Comparison of ENCODE assay signal across 10 cellular contexts in the genomic region with DNA sequence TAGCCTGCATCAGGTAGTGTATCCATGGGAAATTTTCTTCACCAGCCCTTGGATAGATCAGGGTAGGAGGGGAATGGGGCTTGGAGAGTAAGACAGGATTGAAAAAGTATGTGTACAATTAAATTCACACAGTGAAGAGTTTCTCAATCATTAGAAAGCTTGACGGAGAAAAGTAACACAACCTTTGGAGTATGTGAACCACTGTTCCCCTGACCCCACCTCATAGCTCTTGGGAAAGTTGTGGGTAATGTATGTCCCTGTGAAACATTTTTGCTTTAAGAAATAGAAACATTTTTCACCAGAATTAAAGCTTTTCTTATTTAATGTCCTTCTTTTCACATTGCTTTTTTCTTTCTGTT. TPM values are rescaled to one million over a fixed set of nuclear protein-coding genes. Genes with fewer than 3 reads are reported as not detected.
DNase-seq lines count a peak whose midpoint lies in the region; ATAC-seq and TF ChIP-seq lines count a peak whose summit lies in the region.
"Had no signal": no experiment of that assay in that cellular context is flagged by ENCODE, and none has a peak within 500 bp of the region (broad histone marks: within the 10 kb centered on the region; RNA-seq: fewer than 3 reads in every experiment).

No MANE protein-coding gene starts in this region.

- H3K27me3 ChIP-seq in esophagus squamous epithelium (no peaks in the 10 kb centered on the region), thoracic aorta (replicated peaks; ENCODE audit: insufficient read depth) (no peaks in the 10 kb centered on the region)

- H3K36me3 Mint-ChIP-seq in activated T-cell treated with anti-CD3 and anti-CD28 coated beads, Interleukin-2, amount 50 U/mL, for 24 hours (ENCODE audit: low read depth), result peaks cover 41% of the 10 kb centered on the region

- H3K9me3 ChIP-seq in esophagus squamous epithelium (no peaks in the 10 kb centered on the region), thoracic aorta (no peaks in the 10 kb centered on the region)

- ATAC-seq in HG03439 (IDR thresholded peaks at IDR 0.05; ENCODE audit: unreplicated experiment) (peak; percentile 22), thoracic aorta (ENCODE audit: insufficient number of reproducible peaks, low FRiP score, low read depth) (no peak), GM21786 (IDR thresholded peaks at IDR 0.05; ENCODE audit: unreplicated experiment) (no peak)

- peaks cover 59% of the 10 kb centered on the region for H3K4me1 Mint-ChIP-seq in activated T-cell treated with anti-CD3 and anti-CD28 coated beads, Interleukin-2, amount 50 U/mL, for 24 hours (ENCODE audit: low read depth)

- no peaks in the 10 kb centered on the region for H3K27me3 Mint-ChIP-seq in activated T-cell treated with anti-CD3 and anti-CD28 coated beads, Interleukin-2, amount 50 U/mL, for 24 hours

- H3K4me1 ChIP-seq in esophagus squamous epithelium (peaks cover 0 to 37% (median 13%) of the 10 kb centered on the region in 3 donors), thoracic aorta (ENCODE audit: control insufficient read depth in 1 of 2, low read depth in 2 of 2) (peaks cover 3 to 13% of the 10 kb centered on the region in 2 donors)

- TF ChIP-seq POLR2A in esophagus squamous epithelium (IDR thresholded peaks at IDR 0.05), result no peak

- H3K27ac Mint-ChIP-seq in activated T-cell treated with anti-CD3 and anti-CD28 coated beads, Interleukin-2, amount 50 U/mL, for 24 hours, result peak overlapping the region; percentile 96

- peaks cover 3% of the 10 kb centered on the region for H3K9me3 Mint-ChIP-seq in activated T-cell treated with anti-CD3 and anti-CD28 coated beads, Interleukin-2, amount 50 U/mL, for 24 hours

- 6 to 14% methylated on average over 1 of the region's 1 CpG for WGBS in esophagus squamous epithelium, 2 donors

- intact Hi-C loops in esophagus squamous epithelium (cut with DNase I), result no loop called here

- no peak for DNase-seq in activated T-cell treated with anti-CD3 and anti-CD28 coated beads, Interleukin-2, amount 50 U/mL, for 24 hours
- DNase-seq in activated T-cell treated with anti-CD3 and anti-CD28 coated beads, Interleukin-2, amount 50 U/mL, for 48 hours, result no peak
- DNase-seq in esophagus squamous epithelium (lab: John Stamatoyannopoulos, UW), result no peak
- DNase-seq in thoracic aorta (ENCODE audit: low spot score), result no peak
- DNase-seq in HT-29 (ENCODE audit: low spot score), result no peak
- DNase-seq in occipital lobe (lab: John Stamatoyannopoulos, UW), result no peak

- peaks cover 0 to 10% (median 2%) of the 10 kb centered on the region in 3 donors for H3K36me3 ChIP-seq in esophagus squamous epithelium
- no peaks in the 10 kb centered on the region for H3K36me3 ChIP-seq in thoracic aorta

- TF ChIP-seq CTCF in esophagus squamous epithelium (IDR thresholded peaks at IDR 0.05), result no peak
- TF ChIP-seq CTCF in thoracic aorta (IDR thresholded peaks at IDR 0.05), result no peak

- H3K4me3 ChIP-seq in esophagus squamous epithelium (peak overlapping the region; percentile 27 to 63 (median 46)), thoracic aorta (peak overlapping the region; percentile 65)

- H3K27ac ChIP-seq in esophagus squamous epithelium, result peak overlapping the region; percentile 61 to 87 (median 76)
- H3K27ac ChIP-seq in thoracic aorta, result peak overlapping the region in 1 of 2 donors; percentile 2
- H3K27ac ChIP-seq: VCaP had no signal

- H3K4me3 Mint-ChIP-seq in activated T-cell treated with anti-CD3 and anti-CD28 coated beads, Interleukin-2, amount 50 U/mL, for 24 hours, result peak overlapping the region; percentile 86

RNA-seq across cellular contexts. Expression of gene CASP1, which starts 0.3 kb away (rescaled TPM):
- total RNA-seq in esophagus squamous epithelium (10 to 100 TPM; 15.8 to 58.9 (median 20.5) TPM), thoracic aorta (10 to 100 TPM in 1 of 2 donors, 1 to 10 TPM in 1; 9.1 to 10.1 TPM), occipital lobe (2.8 TPM)
- 0.05 TPM in 1 of 2 replicates, not detected in the other for total RNA-seq in HT-29 (2014; rRNA removed; shearing (Covaris generic))

RNA-seq across cellular contexts. Expression of gene CARD16, which starts 9.9 kb away (rescaled TPM):
- total RNA-seq in esophagus squamous epithelium (10 to 100 TPM in 1 of 4 donors, 1 to 10 TPM in 3; 4.0 to 10.5 (median 8.4) TPM), thoracic aorta (10 to 100 TPM in 1 of 2 donors, under 1 TPM in 1; 0.81 to 13.5 TPM), occipital lobe (not detected)
- not detected in 2 replicates for total RNA-seq in HT-29 (2014; rRNA removed; shearing (Covaris generic))

RNA-seq across cellular contexts. Expression of gene CASP5, which starts 12.3 kb away (rescaled TPM):
- total RNA-seq in esophagus squamous epithelium (under 1 TPM in 1 of 4 donors, not detected in 3; 0.48 TPM), thoracic aorta (1 to 10 TPM in 1 of 2 donors, not detected in 1; 4.0 TPM), occipital lobe (0.47 TPM)
- total RNA-seq in HT-29 (2014; rRNA removed; shearing (Covaris generic)), result not detected in 2 replicates
- total RNA-seq: pulmonary artery endothelial cell had no signal
